ENCODE assay signal across 27 cellular contexts in genomic region chr1:220783453-220783852, GRCh38. TPM values are rescaled to one million over a fixed set of nuclear protein-coding genes. Genes with fewer than 3 reads are reported as not detected.
"Had no signal": no experiment of that assay in that cellular context is flagged by ENCODE, and none has a peak within 500 bp of the region (broad histone marks: within the 10 kb centered on the region; RNA-seq: fewer than 3 reads in every experiment).

No MANE protein-coding gene starts in this region.

- H3K36me3 ChIP-seq: neutrophil, transverse colon had no signal

- H2AFZ ChIP-seq: parathyroid adenoma had no signal

- DNase-seq: hypothalamus; immature natural killer cell; kidney; left colon; left lung; lower lobe of right lung; mammary epithelial cell; mesenchymal stem cell; naive thymus-derived CD8-positive, alpha-beta T cell; occipital lobe; psoas muscle; right lobe of liver; stimulated activated CD4-positive, alpha-beta T cell treated with anti-CD3 and anti-CD28 coated beads, Interleukin-12 subunit alpha, Interleukin-12 subunit beta, amount 100 ng/mL, for 4 hours; stimulated activated CD4-positive, alpha-beta T cell treated with anti-CD3 and anti-CD28 coated beads, Interleukin-15, amount 100 ng/mL, for 24 hours; stimulated activated CD4-positive, alpha-beta T cell treated with anti-CD3 and anti-CD28 coated beads, Interleukin-2, amount 100 ng/mL, for 24 hours; stimulated activated CD4-positive, alpha-beta T cell treated with anti-CD3 and anti-CD28 coated beads, Interleukin-4, amount 100 ng/mL, for 1 hour; stimulated activated naive B cell treated with anti-CD40 and anti-IgM and Interleukin-4, amounts not matched to agents 10 μg/mL and 1 μg/mL and 100 μg/mL, for 72 hours; stimulated activated naive CD8-positive, alpha-beta T cell treated with anti-CD3 and anti-CD28 coated beads, Interleukin-15, Interleukin-2, amounts not matched to agents 100 U/mL and 50 U/mL, for 24 hours; stomach; testis; thyroid gland; transverse colon; upper lobe of right lung had no signal

- H3K9me3 ChIP-seq: left lung, lower lobe of right lung, neutrophil, psoas muscle, right atrium auricular region, right lobe of liver, stomach, testis, thyroid gland, transverse colon, upper lobe of right lung had no signal

- H3K4me2 ChIP-seq: smooth muscle cell had no signal

- H3K27me3 ChIP-seq: neutrophil, right atrium auricular region, right lobe of liver, testis, thyroid gland, transverse colon, upper lobe of right lung had no signal

- H3K4me3 ChIP-seq: left lung, lower lobe of right lung, psoas muscle, right atrium auricular region, right lobe of liver, smooth muscle cell, stomach, testis, thyroid gland, transverse colon, upper lobe of right lung had no signal

- H3K79me2 ChIP-seq: parathyroid adenoma had no signal

- H3K27ac ChIP-seq: left lung, lower lobe of right lung, neutrophil, parathyroid adenoma, psoas muscle, right atrium auricular region, right lobe of liver, stomach, testis, transverse colon, upper lobe of right lung had no signal

RNA-seq across cellular contexts. Expression of gene MTARC1, which starts 3.3 kb away (rescaled TPM):
- total RNA-seq: naive thymus-derived CD8-positive, alpha-beta T cell had no signal

RNA-seq across cellular contexts. Expression of gene MTARC2, which starts 35.3 kb away (rescaled TPM):
- total RNA-seq: naive thymus-derived CD8-positive, alpha-beta T cell had no signal
- polyA plus RNA-seq: naive thymus-derived CD8-positive, alpha-beta T cell had no signal
